31 cellular contexts compared by ENCODE assay signal in genomic region chr1:157829210-157829609, GRCh38. TPM values are rescaled to one million over a fixed set of nuclear protein-coding genes. Genes with fewer than 3 reads are reported as not detected.
"Had no signal": no experiment of that assay in that cellular context is flagged by ENCODE, and none has a peak within 500 bp of the region (broad histone marks: within the 10 kb centered on the region; RNA-seq: fewer than 3 reads in every experiment).

No MANE protein-coding gene starts in this region.

- H3K36me3 Mint-ChIP-seq: natural killer cell had no signal

- H3K4me3 ChIP-seq: dorsolateral prefrontal cortex, gastrocnemius medialis, heart left ventricle, left lung, ovary, psoas muscle, skin epidermis, spleen, suprapubic skin, transverse colon, upper lobe of right lung, uterus had no signal

- H3K36me3 ChIP-seq: gastrocnemius medialis, heart left ventricle, left lung, ovary, spleen, suprapubic skin, transverse colon, upper lobe of right lung, uterus had no signal

- H3K4me3 Mint-ChIP-seq: natural killer cell; stimulated activated naive CD8-positive, alpha-beta T cell treated with anti-CD3 and anti-CD28 coated beads, Interleukin-15, amount 100 ng/mL, for 72 hours had no signal

- H3K4me1 ChIP-seq: gastrocnemius medialis, heart left ventricle, left lung, psoas muscle, suprapubic skin, transverse colon, upper lobe of right lung, uterus had no signal

- H3K27me3 ChIP-seq: gastrocnemius medialis, heart left ventricle, ovary, spleen, suprapubic skin, transverse colon, upper lobe of right lung, uterus had no signal

- DNase-seq: dorsolateral prefrontal cortex; effector CD4-positive, alpha-beta T cell; foreskin fibroblast; gastrocnemius medialis; heart left ventricle; hippocampal formation; left cardiac atrium; left lung; natural killer cell; occipital lobe; ovary; posterior cingulate gyrus; psoas muscle; right cardiac atrium; spleen; stimulated activated CD4-positive, alpha-beta T cell treated with anti-CD3 and anti-CD28 coated beads, Interleukin-4, amount 100 ng/mL, for 4 hours; stimulated activated naive CD4-positive, alpha-beta T cell; stimulated activated naive CD8-positive, alpha-beta T cell treated with anti-CD3 and anti-CD28 coated beads, Interleukin-15, amount 100 ng/mL, for 72 hours; transverse colon; upper lobe of right lung; uterus had no signal

- H3K4me1 Mint-ChIP-seq: natural killer cell had no signal

- ATAC-seq: gastrocnemius medialis; heart left ventricle; left cardiac atrium; left lung; natural killer cell; psoas muscle; right cardiac atrium; stimulated activated naive CD8-positive, alpha-beta T cell treated with anti-CD3 and anti-CD28 coated beads, Interleukin-15, amount 100 ng/mL, for 72 hours; upper lobe of right lung had no signal

- H3K27ac Mint-ChIP-seq: natural killer cell; stimulated activated naive CD8-positive, alpha-beta T cell treated with anti-CD3 and anti-CD28 coated beads, Interleukin-15, amount 100 ng/mL, for 72 hours had no signal

- H3K27ac ChIP-seq: dorsolateral prefrontal cortex, gastrocnemius medialis, heart left ventricle, left lung, ovary, psoas muscle, skin epidermis, spleen, suprapubic skin, transverse colon, upper lobe of right lung, uterus had no signal

- H3K9me3 ChIP-seq: gastrocnemius medialis, heart left ventricle, left lung, ovary, psoas muscle, spleen, suprapubic skin, transverse colon, upper lobe of right lung, uterus had no signal

- H3K9me3 Mint-ChIP-seq: natural killer cell; stimulated activated naive CD8-positive, alpha-beta T cell treated with anti-CD3 and anti-CD28 coated beads, Interleukin-15, amount 100 ng/mL, for 72 hours had no signal

RNA-seq across cellular contexts. Expression of gene FCRL1, which starts 9.3 kb away (rescaled TPM):
- total RNA-seq: gastrocnemius medialis, kidney epithelial cell, lower leg skin, lung microvascular endothelial cell, myocyte, renal cortical epithelial cell, right cardiac atrium, suprapubic skin had no signal
- polyA plus RNA-seq: neural cell, right cardiac atrium had no signal

RNA-seq across cellular contexts. Expression of gene CD5L, which starts 12.4 kb away (rescaled TPM):
- total RNA-seq: gastrocnemius medialis, kidney epithelial cell, lung microvascular endothelial cell, mesenteric fat pad, myocyte, natural killer cell, renal cortical epithelial cell, suprapubic skin, transverse colon, uterus had no signal
- polyA plus RNA-seq: esophagus, neural cell had no signal

RNA-seq across cellular contexts. Expression of gene FCRL2, which starts 52.3 kb away (rescaled TPM):
- total RNA-seq: heart left ventricle, kidney epithelial cell, left cardiac atrium, lower leg skin, lung microvascular endothelial cell, mesenteric fat pad, myocyte, occipital lobe, renal cortical epithelial cell, right cardiac atrium, suprapubic skin had no signal
- polyA plus RNA-seq: neural cell, right cardiac atrium had no signal
